Comparison of ENCODE assay signal across 20 cellular contexts in genomic region chr11:134576721-134577171, GRCh38.
A peak's percentile ranks its signal among the peaks of the same experiment; 100 is the strongest.
DNase-seq lines count a peak whose midpoint lies in the region; ATAC-seq and TF ChIP-seq lines count a peak whose summit lies in the region.
"Had no signal": no experiment of that assay in that cellular context is flagged by ENCODE, and none has a peak within 500 bp of the region (broad histone marks: within the 10 kb centered on the region; RNA-seq: fewer than 3 reads in every experiment).

No MANE protein-coding gene starts in this region.

- no peak overlapping the region for H3K4me3 Mint-ChIP-seq in MCF 10A (ENCODE audit: unreplicated experiment)
- H3K4me3 Mint-ChIP-seq: CD4-positive, CD25-positive, alpha-beta regulatory T cell had no signal

- H2BK12ac ChIP-seq in mesenchymal stem cell (ENCODE audit: low read length in 2 of 2): no peak overlapping the region

- no peaks in the 10 kb centered on the region for H3K4me1 ChIP-seq in mesenchymal stem cell (ENCODE audit: control insufficient read depth, insufficient read depth, low read depth, low read length)
- H3K4me1 ChIP-seq: HAP-1 had no signal

- no peak overlapping the region for H3K27ac Mint-ChIP-seq in MCF 10A (ENCODE audit: low read depth, unreplicated experiment)
- H3K27ac Mint-ChIP-seq: CD4-positive, CD25-positive, alpha-beta regulatory T cell had no signal

- H3K4me2 ChIP-seq in mesenchymal stem cell (ENCODE audit: low read length, poor library complexity, severe bottlenecking): no peak overlapping the region

- H4K8ac ChIP-seq in mesenchymal stem cell (ENCODE audit: low read length): no peak overlapping the region

- no TSS peak for BruUV-seq in MCF 10A (replicated peaks; lab: Mats Ljungman, UMichigan)

- no peaks in the 10 kb centered on the region for H3K36me3 Mint-ChIP-seq in MCF 10A (ENCODE audit: insufficient read depth, unreplicated experiment)
- H3K36me3 Mint-ChIP-seq: CD4-positive, CD25-positive, alpha-beta regulatory T cell had no signal

- TF ChIP-seq CTCF in GM13976 (IDR thresholded peaks at IDR 0.05; ENCODE audit: borderline replicate concordance, control extremely low read depth, extremely low read depth, insufficient read depth, missing control alignments) (no peak), coronary artery (IDR thresholded peaks at IDR 0.05) (no peak), MCF 10A (IDR thresholded peaks at IDR 0.05; ENCODE audit: unreplicated experiment) (no peak)

- no peaks in the 10 kb centered on the region for H3K79me1 ChIP-seq in mesenchymal stem cell (replicated peaks; ENCODE audit: low read length, poor library complexity, severe bottlenecking)

- no peak overlapping the region for H3K4me3 ChIP-seq in coronary artery
- no peak overlapping the region for H3K4me3 ChIP-seq in mesenchymal stem cell (ENCODE audit: insufficient read depth in 1 of 2, low read depth in 1 of 2, low read length in 2 of 2)
- H3K4me3 ChIP-seq: GM23248, HAP-1, SK-N-MC had no signal

- no peak overlapping the region for H3K14ac ChIP-seq in mesenchymal stem cell (ENCODE audit: low read length in 2 of 2)

- no peaks in the 10 kb centered on the region for H3K4me1 Mint-ChIP-seq in MCF 10A (ENCODE audit: insufficient read depth, unreplicated experiment)
- H3K4me1 Mint-ChIP-seq: CD4-positive, CD25-positive, alpha-beta regulatory T cell had no signal

- H2AK5ac ChIP-seq in mesenchymal stem cell (ENCODE audit: low read length, severe bottlenecking): no peak overlapping the region

- no peak for ATAC-seq in HG03439 (IDR thresholded peaks at IDR 0.05; ENCODE audit: unreplicated experiment)

- H3K4ac ChIP-seq in mesenchymal stem cell (ENCODE audit: low read depth in 1 of 2, low read length in 2 of 2): no peak overlapping the region

- H3K18ac ChIP-seq in mesenchymal stem cell (ENCODE audit: low read depth in 1 of 2, low read length in 2 of 2): no peak overlapping the region

- in situ Hi-C loops in GM13976 (cut with MboI; ENCODE audit: low sequenced_read_pairs, unreplicated experiment): no loop called here

- H3K27me3 ChIP-seq in mesenchymal stem cell (ENCODE audit: control insufficient read depth in 1 of 2, insufficient read depth in 1 of 2, low read length in 2 of 2): peaks cover 0 to 7% of the 10 kb centered on the region in 2 experiments

- no peak overlapping the region for H2BK5ac ChIP-seq in mesenchymal stem cell (ENCODE audit: low read depth, low read length, poor library complexity, severe bottlenecking)

- H3K9me3 ChIP-seq in mesenchymal stem cell (ENCODE audit: control insufficient read depth, low read length): no peaks in the 10 kb centered on the region
- H3K9me3 ChIP-seq: HAP-1 had no signal

- WGBS in mesenchymal stem cell: 68% methylated on average over 8 of the region's 8 CpGs

- CTCF ChIA-PET in MCF 10A (lab: Yijun Ruan, JAX): interaction anchor here (0.6 kb wide), 1 partner anchor 101 kb away, joined by 3 read pairs; no protein-coding TSS in a partner anchor

- H2AFZ ChIP-seq in mesenchymal stem cell (ENCODE audit: low read depth, low read length): no peak overlapping the region
- H2AFZ ChIP-seq: GM23248 had no signal

- H3K27ac ChIP-seq in coronary artery (no peak overlapping the region), mesenchymal stem cell (ENCODE audit: low read length, poor library complexity, severe bottlenecking) (no peak overlapping the region)
- H3K27ac ChIP-seq: GM23248, RWPE1, SK-N-MC had no signal

- no peaks in the 10 kb centered on the region for H3K9me3 Mint-ChIP-seq in MCF 10A (ENCODE audit: unreplicated experiment)
- H3K9me3 Mint-ChIP-seq: CD4-positive, CD25-positive, alpha-beta regulatory T cell had no signal

- no peak overlapping the region for H3K23ac ChIP-seq in mesenchymal stem cell (ENCODE audit: low read length in 2 of 2)

- intact Hi-C loops in MCF 10A (cut with micrococcal nuclease): no loop called here

- DNase-seq in GM13976 (ENCODE audit: low spot score) (peak; percentile 3), coronary artery (ENCODE audit: low spot score) (peak; percentile 57), mesenchymal stem cell (no peak), NCI-H345 treated with DMSO at 0.1 percent for 48 hours (lab: John Stamatoyannopoulos, UW; ENCODE audit: unreplicated experiment) (no peak), MCF 10A (ENCODE audit: unreplicated experiment) (no peak)
- peak; percentile 14 for DNase-seq in stimulated activated CD8-positive, alpha-beta memory T cell treated with anti-CD3 and anti-CD28 coated beads, Interleukin-4, amount 100 ng/mL, for 48 hours
- DNase-seq: CD4-positive, CD25-positive, alpha-beta regulatory T cell; COR-L47; DMS79; GM23248; KBM-7; NCI-H1092; NCI-H1436 treated with DMSO at 0.1 percent for 48 hours; NCI-H1930; NCI-H510A; SHP77 treated with DMSO at 0.1 percent for 48 hours had no signal

- H2BK15ac ChIP-seq in mesenchymal stem cell (ENCODE audit: low read depth, poor library complexity, severe bottlenecking): no peak overlapping the region

- H3K27me3 Mint-ChIP-seq in MCF 10A (ENCODE audit: insufficient read depth, unreplicated experiment): no peaks in the 10 kb centered on the region

- peak overlapping the region; percentile 9 for H4K91ac ChIP-seq in mesenchymal stem cell (ENCODE audit: low read length)

- POLR2A ChIA-PET in MCF 10A (lab: Yijun Ruan, JAX): no interaction called here

- H3K9ac ChIP-seq in mesenchymal stem cell (ENCODE audit: low read length): no peak overlapping the region
- H3K9ac ChIP-seq: GM23248 had no signal

- no peaks in the 10 kb centered on the region for H3K36me3 ChIP-seq in mesenchymal stem cell (ENCODE audit: control insufficient read depth in 1 of 2, insufficient read depth in 2 of 2, low read depth in 1 of 2, low read length in 2 of 2)
- H3K36me3 ChIP-seq: HAP-1 had no signal

- no peak overlapping the region for H2BK120ac ChIP-seq in mesenchymal stem cell (ENCODE audit: low read depth, low read length)

Comparison
In these comparisons a context has a peak if more than half of its experiments do, and no peak if none do; other contexts are left out.
1. DNase-seq: peak in GM13976 (single experiment), coronary artery (single experiment) and stimulated activated CD8-positive, alpha-beta memory T cell treated with anti-CD3 and anti-CD28 coated beads, Interleukin-4, amount 100 ng/mL, for 48 hours (single experiment); none in mesenchymal stem cell (single experiment), NCI-H345 treated with DMSO at 0.1 percent for 48 hours (single experiment) and MCF 10A (single experiment).